In the genomic region with DNA sequence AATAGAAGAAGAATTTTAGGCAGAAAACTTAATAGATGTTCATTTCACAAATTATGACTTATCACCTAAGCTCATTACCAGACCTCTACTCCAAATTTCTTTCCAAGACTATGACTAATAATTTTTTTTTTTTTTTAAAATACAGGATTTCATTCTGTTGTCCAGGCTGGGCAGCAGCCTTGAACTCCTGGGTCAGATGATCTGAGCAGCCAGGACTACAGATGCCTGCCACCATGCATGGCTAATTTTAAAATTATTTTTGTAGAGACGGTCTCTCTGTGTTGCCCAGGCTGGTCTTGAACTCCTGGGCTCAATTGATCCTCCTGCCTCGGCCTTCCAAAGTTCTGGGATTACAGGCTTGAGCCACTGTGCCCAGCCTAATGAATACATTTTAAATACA, we compare ENCODE assay signal across 30 cellular contexts.
"Had no signal": no experiment of that assay in that cellular context is flagged by ENCODE, and none has a peak within 500 bp of the region (broad histone marks: within the 10 kb centered on the region; RNA-seq: fewer than 3 reads in every experiment).

No MANE protein-coding gene starts in this region.

- ATAC-seq: activated CD4-positive, CD25-positive, alpha-beta regulatory T cell treated with anti-CD3 and anti-CD28 coated beads, Interleukin-2, amount 50 U/mL, for 24 hours; activated CD8-positive, alpha-beta T cell treated with anti-CD3 and anti-CD28 coated beads for 36 hours; activated T-cell treated with anti-CD3 and anti-CD28 coated beads, Interleukin-2, amount 50 U/mL, for 4 hours; activated T-helper 17 cell treated with anti-CD3 and anti-CD28 coated beads, Interleukin-2, amount 50 U/mL, for 72 hours; body of pancreas; T-helper 17 cell had no signal

- H3K4me3 ChIP-seq: body of pancreas, colonic mucosa, dorsolateral prefrontal cortex, esophagus squamous epithelium had no signal

- H3K27me3 Mint-ChIP-seq: activated CD8-positive, alpha-beta T cell treated with anti-CD3 and anti-CD28 coated beads for 36 hours; activated naive CD8-positive, alpha-beta T cell; activated T-helper 17 cell treated with anti-CD3 and anti-CD28 coated beads, Interleukin-2, amount 50 U/mL, for 72 hours; dendritic cell treated with granulocyte-macrophage colony-stimulating factor and Interleukin-4, amounts not matched to agents 40 ng/mL and 50 ng/mL, for 4 days; T-helper 17 cell had no signal

- H3K27ac Mint-ChIP-seq: activated B cell treated with CpG ODN at 0.5 μM for 24 hours; activated CD8-positive, alpha-beta T cell treated with anti-CD3 and anti-CD28 coated beads for 36 hours; activated naive CD8-positive, alpha-beta T cell; activated T-helper 17 cell treated with anti-CD3 and anti-CD28 coated beads, Interleukin-2, amount 50 U/mL, for 72 hours; dendritic cell treated with granulocyte-macrophage colony-stimulating factor and Interleukin-4, amounts not matched to agents 40 ng/mL and 50 ng/mL, for 4 days; T-helper 17 cell; T-helper 2 cell treated with Interferon-gamma antibody and Interleukin-4, amounts not matched to agents 5 μg/mL and 100 μg/mL, for 36 hours had no signal

- H3K4me3 Mint-ChIP-seq: activated B cell treated with CpG ODN at 0.5 μM for 24 hours; activated CD8-positive, alpha-beta T cell treated with anti-CD3 and anti-CD28 coated beads for 36 hours; activated naive CD8-positive, alpha-beta T cell; activated T-cell treated with anti-CD3 and anti-CD28 coated beads, Interleukin-2, amount 50 U/mL, for 4 hours; activated T-helper 17 cell treated with anti-CD3 and anti-CD28 coated beads, Interleukin-2, amount 50 U/mL, for 72 hours; dendritic cell treated with granulocyte-macrophage colony-stimulating factor and Interleukin-4, amounts not matched to agents 40 ng/mL and 50 ng/mL, for 4 days; T-helper 17 cell; T-helper 2 cell treated with Interferon-gamma antibody and Interleukin-4, amounts not matched to agents 5 μg/mL and 100 μg/mL, for 36 hours had no signal

- H3K36me3 ChIP-seq: colonic mucosa had no signal

- DNase-seq: activated B cell treated with CpG ODN at 0.5 μM for 24 hours; activated CD4-positive, alpha-beta T cell treated with anti-CD3 and anti-CD28 coated beads for 48 hours; activated CD4-positive, alpha-beta T cell treated with anti-CD3 and anti-CD28 coated beads, Interleukin-2, amount 50 U/mL, for 1 hour; activated CD4-positive, alpha-beta T cell treated with anti-CD3 and anti-CD28 coated beads, Interleukin-2, amount 50 U/mL, for 48 hours; activated CD8-positive, alpha-beta memory T cell treated with anti-CD3 and anti-CD28 coated beads for 24 hours; activated CD8-positive, alpha-beta T cell treated with anti-CD3 and anti-CD28 coated beads for 36 hours; activated effector memory CD4-positive, alpha-beta T cell treated with Interleukin-2 at 50 U/mL for 16 hours; activated gamma-delta T cell treated with Interleukin-2 at 50 U/mL for 16 hours; activated naive CD4-positive, alpha-beta T cell treated with anti-CD3 and anti-CD28 coated beads, Interleukin-2, amount 50 U/mL, for 16 hours; activated naive CD4-positive, alpha-beta T cell treated with Interleukin-2 at 50 U/mL for 16 hours; activated T-cell treated with anti-CD3 and anti-CD28 coated beads, Interleukin-2, amount 50 U/mL, for 4 hours; amniotic stem cell; anterior cingulate cortex; body of pancreas; caudate nucleus; colonic mucosa; dorsolateral prefrontal cortex; effector memory CD4-positive, alpha-beta T cell; erythroblast; esophagus squamous epithelium; foreskin melanocyte; head of caudate nucleus; T-helper 1 cell; T-helper 17 cell; WERI-Rb-1 had no signal

- H3K27me3 ChIP-seq: body of pancreas, colonic mucosa, esophagus squamous epithelium had no signal

- H3K9me3 Mint-ChIP-seq: activated B cell treated with CpG ODN at 0.5 μM for 24 hours; activated T-cell treated with anti-CD3 and anti-CD28 coated beads, Interleukin-2, amount 50 U/mL, for 4 hours; activated T-helper 17 cell treated with anti-CD3 and anti-CD28 coated beads, Interleukin-2, amount 50 U/mL, for 72 hours; dendritic cell treated with granulocyte-macrophage colony-stimulating factor and Interleukin-4, amounts not matched to agents 40 ng/mL and 50 ng/mL, for 4 days had no signal

- H3K27ac ChIP-seq: body of pancreas, colonic mucosa, dorsolateral prefrontal cortex, WERI-Rb-1 had no signal

- H3K4me1 Mint-ChIP-seq: activated B cell treated with CpG ODN at 0.5 μM for 24 hours; activated T-helper 17 cell treated with anti-CD3 and anti-CD28 coated beads, Interleukin-2, amount 50 U/mL, for 72 hours; T-helper 17 cell had no signal

- H3K9me3 ChIP-seq: body of pancreas, colonic mucosa, esophagus squamous epithelium had no signal

- H3K4me1 ChIP-seq: body of pancreas, colonic mucosa had no signal
